9 cellular contexts compared by ENCODE assay signal in genomic region chr11:44243633-44244343, GRCh38.
DNase-seq lines count a peak whose midpoint lies in the region; ATAC-seq and TF ChIP-seq lines count a peak whose summit lies in the region.
"Had no signal": no experiment of that assay in that cellular context is flagged by ENCODE, and none has a peak within 500 bp of the region (broad histone marks: within the 10 kb centered on the region; RNA-seq: fewer than 3 reads in every experiment).

No MANE protein-coding gene starts in this region.

- H3K27me3 Mint-ChIP-seq in neural progenitor cell (ENCODE audit: insufficient read depth, low read depth): no peaks in the 10 kb centered on the region

- no peaks in the 10 kb centered on the region for H3K36me3 ChIP-seq in Panc1 (ENCODE audit: control insufficient read depth, insufficient read depth, low read length)
- H3K36me3 ChIP-seq in neural progenitor cell: no peaks in the 10 kb centered on the region
- no peaks in the 10 kb centered on the region for H3K36me3 ChIP-seq in ovary

- WGBS in ovary, 3 donors: 29 to 41% (median 31%) methylated on average over 6 of the region's 6 CpGs

- no peak overlapping the region for H3K9ac ChIP-seq in neural progenitor cell

- peak overlapping the region; percentile 93 for H3K27ac Mint-ChIP-seq in neural progenitor cell

- H3K4me2 ChIP-seq in neural progenitor cell: peak overlapping the region; percentile 74

- no peaks in the 10 kb centered on the region for H4K20me1 ChIP-seq in neural progenitor cell (ENCODE audit: low read depth)

- H3K79me2 ChIP-seq in neural progenitor cell (ENCODE audit: low read depth): no peaks in the 10 kb centered on the region

- H3K9me3 ChIP-seq in Panc1 (ENCODE audit: control insufficient read depth, insufficient read depth, low read depth, low read length) (no peaks in the 10 kb centered on the region), neural progenitor cell (ENCODE audit: low read depth) (no peaks in the 10 kb centered on the region), ovary (no peaks in the 10 kb centered on the region)

- H3K27ac ChIP-seq in Panc1 (ENCODE audit: low read length) (peak overlapping the region; percentile 42; the same call in 1 of the 2 replicates), neural progenitor cell (peak overlapping the region; percentile 77), ovary (no peak overlapping the region)

- in situ Hi-C loops in Panc1 (cut with HindIII; ENCODE audit: low pct_unique_long_range_greater_than_20kb, low sequenced_read_pairs): no loop called here

- H3K4me1 ChIP-seq in Panc1 (ENCODE audit: control insufficient read depth, insufficient read depth, low read length): peaks cover 13% of the 10 kb centered on the region
- H3K4me1 ChIP-seq in neural progenitor cell: peaks cover 37% of the 10 kb centered on the region
- H3K4me1 ChIP-seq in ovary (ENCODE audit: insufficient read depth): peaks cover 13% of the 10 kb centered on the region

- H3K4me3 ChIP-seq in Panc1 (ENCODE audit: low read depth in 2 of 2, low read length in 2 of 2) (no peak overlapping the region), neural progenitor cell (peak overlapping the region; percentile 31), ovary (no peak overlapping the region)

- POLR2A ChIA-PET in Panc1 (lab: Charles Lee): no interaction called here

- no peaks in the 10 kb centered on the region for H3K9me3 Mint-ChIP-seq in neural progenitor cell

- peak overlapping the region; percentile 58 for H3K4me3 Mint-ChIP-seq in neural progenitor cell

- H3K27me3 ChIP-seq in Panc1 (ENCODE audit: control insufficient read depth, insufficient read depth, low read length): no peaks in the 10 kb centered on the region
- H3K27me3 ChIP-seq in neural progenitor cell: no peaks in the 10 kb centered on the region
- H3K27me3 ChIP-seq in ovary: no peaks in the 10 kb centered on the region

- peaks cover 26% of the 10 kb centered on the region for H3F3A ChIP-seq in neural progenitor cell (ENCODE audit: low read depth)

- no TSS peak for BruUV-seq in Panc1 (replicated peaks; lab: Mats Ljungman, UMichigan)

- CTCF ChIA-PET in Panc1 (lab: Charles Lee): interaction anchor here (0.6 kb wide), 1 partner anchor 42 kb away, joined by 7 read pairs; no protein-coding TSS in a partner anchor

- no peak for TF ChIP-seq EP300 in ovary (IDR thresholded peaks at IDR 0.05)

- ATAC-seq in Panc1: no peak
- no peak for ATAC-seq in GM21576 (IDR thresholded peaks at IDR 0.05; ENCODE audit: unreplicated experiment)
- no peak for ATAC-seq in HG02763 (IDR thresholded peaks at IDR 0.05; ENCODE audit: unreplicated experiment)
- no peak for ATAC-seq in HG03457 (IDR thresholded peaks at IDR 0.05; ENCODE audit: unreplicated experiment)

- intact Hi-C loops in Panc1 (cut with micrococcal nuclease; ENCODE audit: unreplicated experiment) (no loop called here), ovary (cut with DNase I) (no loop called here)

- no peak overlapping the region for H2AFZ ChIP-seq in neural progenitor cell (replicated peaks)

- peaks cover 28% of the 10 kb centered on the region for H3K36me3 Mint-ChIP-seq in neural progenitor cell

- TF ChIP-seq CTCF in Panc1 (IDR thresholded peaks at IDR 0.05) (no peak), neural progenitor cell (IDR thresholded peaks at IDR 0.05) (no peak), ovary (IDR thresholded peaks at IDR 0.05) (no peak)

- DNase-seq in ELF-1 (ENCODE audit: low read depth, low spot score): peak; percentile 88
- no peak for DNase-seq in Panc1 (ENCODE audit: low read depth, low spot score)
- peak; percentile 36 for DNase-seq in fibroblast of gingiva (ENCODE audit: low read depth)
- DNase-seq in neural progenitor cell (ENCODE audit: low spot score): peak; percentile 85
- DNase-seq in ovary: no peak
- DNase-seq: NCI-H2171 had no signal

- H3K4me1 Mint-ChIP-seq in neural progenitor cell: peaks cover 50% of the 10 kb centered on the region

- TF ChIP-seq POLR2A in ovary (IDR thresholded peaks at IDR 0.05): no peak

Comparison
In these comparisons a context has a peak if more than half of its experiments do, and no peak if none do; other contexts are left out.
1. DNase-seq: peak in ELF-1 (single experiment), fibroblast of gingiva (single experiment) and neural progenitor cell (single experiment); none in Panc1 (single experiment) and ovary (0 of 5).
2. H3K27ac ChIP-seq: peak in Panc1 (single experiment) and neural progenitor cell (single experiment); none in ovary (0 of 2).